ENCODE assay signal across 38 cellular contexts in the genomic region with DNA sequence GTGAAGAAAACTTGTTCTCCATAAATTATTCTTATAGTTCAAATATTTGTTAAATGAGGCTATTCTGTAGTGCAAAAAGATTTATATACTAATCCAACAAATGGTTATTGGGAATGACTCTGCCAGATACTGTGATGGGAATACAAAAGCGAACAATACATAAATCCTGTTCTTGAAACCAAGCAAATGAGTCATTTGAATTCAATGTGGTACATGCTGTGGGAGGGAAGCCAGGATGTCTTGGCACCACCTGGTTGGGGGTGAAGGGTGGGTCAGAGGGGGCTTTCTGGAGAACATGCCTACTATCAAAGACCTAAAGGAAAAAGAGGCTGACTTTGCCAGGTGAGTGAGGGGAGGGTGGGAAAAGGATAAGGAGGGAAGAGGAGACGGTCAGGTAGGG.
"Had no signal": no experiment of that assay in that cellular context is flagged by ENCODE, and none has a peak within 500 bp of the region (broad histone marks: within the 10 kb centered on the region; RNA-seq: fewer than 3 reads in every experiment).

No MANE protein-coding gene starts in this region.

- H3K27me3 ChIP-seq: adrenal gland, cardiac muscle cell had no signal

- FAIRE-seq: bronchial epithelial cell, TTC549 had no signal

- DNase-seq: activated B cell treated with CpG ODN at 0.5 μM for 24 hours; activated CD4-positive, alpha-beta memory T cell treated with anti-CD3 and anti-CD28 coated beads for 36 hours; activated CD4-positive, alpha-beta T cell treated with anti-CD3 and anti-CD28 coated beads for 4 hours; activated CD4-positive, alpha-beta T cell treated with anti-CD3 and anti-CD28 coated beads, Interleukin-2, amount 10 ng/mL, durations not matched to agents 24 days and 14 days; activated CD4-positive, alpha-beta T cell treated with anti-CD3 and anti-CD28 coated beads, Interleukin-2, amount 50 U/mL, for 1 hour; activated CD4-positive, alpha-beta T cell treated with anti-CD3 and anti-CD28 coated beads, Interleukin-2, amount 50 U/mL, for 4 hours; activated CD4-positive, CD25-positive, alpha-beta regulatory T cell treated with anti-CD3 and anti-CD28 coated beads, Interleukin-2, amount 50 U/mL, for 72 hours; activated CD8-positive, alpha-beta memory T cell treated with anti-CD3 and anti-CD28 coated beads, Interleukin-2, amount 50 U/mL, for 4 hours; activated CD8-positive, alpha-beta T cell treated with anti-CD3 and anti-CD28 coated beads for 36 hours; activated effector memory CD4-positive, alpha-beta T cell treated with anti-CD3 and anti-CD28 coated beads, Interleukin-2, amount 50 U/mL, for 16 hours; activated gamma-delta T cell treated with Interleukin-2 at 50 U/mL for 16 hours; activated naive CD4-positive, alpha-beta T cell; activated naive CD4-positive, alpha-beta T cell treated with anti-CD3 and anti-CD28 coated beads for 36 hours; activated naive CD4-positive, alpha-beta T cell treated with anti-CD3 and anti-CD28 coated beads, Interleukin-2, amount 50 U/mL, for 16 hours; activated naive CD8-positive, alpha-beta T cell treated with anti-CD3 and anti-CD28 coated beads for 36 hours; activated T-cell treated with anti-CD3 and anti-CD28 coated beads for 4 hours; activated T-cell treated with anti-CD3 and anti-CD28 coated beads, Interleukin-2, amount 50 U/mL, for 1 hour; activated T-cell treated with anti-CD3 and anti-CD28 coated beads, Interleukin-2, amount 50 U/mL, for 4 hours; activated T-cell treated with anti-CD3 and anti-CD28 coated beads, Interleukin-2, amount 50 U/mL, for 72 hours; adrenal gland; amniotic stem cell; aorta; caudate nucleus; cerebellar nuclear complex; T-helper 1 cell; T-helper 2 cell; T-helper 9 cell had no signal

- H3K36me3 Mint-ChIP-seq: activated CD4-positive, alpha-beta memory T cell treated with anti-CD3 and anti-CD28 coated beads for 36 hours; activated naive CD8-positive, alpha-beta T cell treated with anti-CD3 and anti-CD28 coated beads for 36 hours; brain had no signal

- H3K27ac ChIP-seq: adrenal gland, cardiac muscle cell, VCaP had no signal

- H3K9me3 ChIP-seq: adrenal gland had no signal

- H3K4me3 Mint-ChIP-seq: activated B cell treated with CpG ODN at 0.5 μM for 24 hours; activated CD4-positive, alpha-beta memory T cell treated with anti-CD3 and anti-CD28 coated beads for 36 hours; activated CD4-positive, alpha-beta T cell treated with anti-CD3 and anti-CD28 coated beads, Interleukin-2, amount 10 ng/mL, durations not matched to agents 24 days and 14 days; activated CD8-positive, alpha-beta T cell treated with anti-CD3 and anti-CD28 coated beads for 36 hours; activated naive CD4-positive, alpha-beta T cell treated with anti-CD3 and anti-CD28 coated beads for 36 hours; activated naive CD8-positive, alpha-beta T cell treated with anti-CD3 and anti-CD28 coated beads for 36 hours; activated T-cell treated with anti-CD3 and anti-CD28 coated beads, Interleukin-2, amount 50 U/mL, for 4 hours; activated T-cell treated with anti-CD3 and anti-CD28 coated beads, Interleukin-2, amount 50 U/mL, for 72 hours; activated T-helper 1 cell treated with anti-CD3 and anti-CD28 coated beads, Interleukin-12 subunit alpha, Interleukin-12 subunit beta, Interleukin-2, Interleukin-4 antibody, amounts not matched to agents 30 ng/mL and 10 ng/mL and 1 ng/mL, durations not matched to agents 14 hours and 24 hours and 36 hours; activated T-helper 17 cell treated with anti-CD3 and anti-CD28 coated beads, Interleukin-2, amount 50 U/mL, for 72 hours; brain; central memory CD8-positive, alpha-beta T cell; T-helper 1 cell treated with Interleukin-12 subunit alpha and Interleukin-12 subunit beta and Interleukin-4 antibody, amounts not matched to agents 30 μg/mL and 1 μg/mL, for 36 hours; T-helper 2 cell treated with Interferon-gamma antibody and Interleukin-4, amounts not matched to agents 5 μg/mL and 100 μg/mL, for 36 hours had no signal

- H3K4me1 ChIP-seq: adrenal gland had no signal

- H3K4me1 Mint-ChIP-seq: activated B cell treated with CpG ODN at 0.5 μM for 24 hours; activated CD4-positive, alpha-beta T cell treated with anti-CD3 and anti-CD28 coated beads, Interleukin-2, amount 10 ng/mL, durations not matched to agents 24 days and 14 days; activated naive CD8-positive, alpha-beta T cell treated with anti-CD3 and anti-CD28 coated beads for 36 hours; activated T-helper 17 cell treated with anti-CD3 and anti-CD28 coated beads, Interleukin-2, amount 50 U/mL, for 72 hours; brain; central memory CD8-positive, alpha-beta T cell had no signal

- H3K4me3 ChIP-seq: adrenal gland, cardiac muscle cell had no signal

- H3K27ac Mint-ChIP-seq: activated B cell treated with CpG ODN at 0.5 μM for 24 hours; activated CD4-positive, alpha-beta memory T cell treated with anti-CD3 and anti-CD28 coated beads for 36 hours; activated CD4-positive, alpha-beta T cell treated with anti-CD3 and anti-CD28 coated beads, Interleukin-2, amount 10 ng/mL, durations not matched to agents 24 days and 14 days; activated CD8-positive, alpha-beta T cell treated with anti-CD3 and anti-CD28 coated beads for 36 hours; activated naive CD4-positive, alpha-beta T cell treated with anti-CD3 and anti-CD28 coated beads for 36 hours; activated naive CD4-positive, alpha-beta T cell treated with anti-CD3 and anti-CD28 coated beads, Interleukin-2, amount 50 U/mL, for 72 hours; activated naive CD8-positive, alpha-beta T cell treated with anti-CD3 and anti-CD28 coated beads for 36 hours; activated T-cell treated with anti-CD3 and anti-CD28 coated beads, Interleukin-2, amount 50 U/mL, for 72 hours; activated T-helper 1 cell treated with anti-CD3 and anti-CD28 coated beads, Interleukin-12 subunit alpha, Interleukin-12 subunit beta, Interleukin-2, Interleukin-4 antibody, amounts not matched to agents 30 ng/mL and 10 ng/mL and 1 ng/mL, durations not matched to agents 14 hours and 24 hours and 36 hours; activated T-helper 17 cell treated with anti-CD3 and anti-CD28 coated beads, Interleukin-2, amount 50 U/mL, for 72 hours; brain; T-helper 1 cell treated with Interleukin-12 subunit alpha and Interleukin-12 subunit beta and Interleukin-4 antibody, amounts not matched to agents 30 μg/mL and 1 μg/mL, for 36 hours; T-helper 2 cell treated with Interferon-gamma antibody and Interleukin-4, amounts not matched to agents 5 μg/mL and 100 μg/mL, for 36 hours had no signal

- H3K36me3 ChIP-seq: adrenal gland, cardiac muscle cell had no signal

- H3K27me3 Mint-ChIP-seq: activated B cell treated with CpG ODN at 0.5 μM for 24 hours; activated CD4-positive, alpha-beta memory T cell treated with anti-CD3 and anti-CD28 coated beads for 36 hours; activated CD4-positive, alpha-beta T cell treated with anti-CD3 and anti-CD28 coated beads, Interleukin-2, amount 10 ng/mL, durations not matched to agents 24 days and 14 days; activated CD8-positive, alpha-beta T cell treated with anti-CD3 and anti-CD28 coated beads for 36 hours; activated naive CD8-positive, alpha-beta T cell treated with anti-CD3 and anti-CD28 coated beads for 36 hours; activated T-helper 17 cell treated with anti-CD3 and anti-CD28 coated beads, Interleukin-2, amount 50 U/mL, for 72 hours; central memory CD8-positive, alpha-beta T cell had no signal
